Comparison of ENCODE assay signal across 16 cellular contexts in the genomic region with DNA sequence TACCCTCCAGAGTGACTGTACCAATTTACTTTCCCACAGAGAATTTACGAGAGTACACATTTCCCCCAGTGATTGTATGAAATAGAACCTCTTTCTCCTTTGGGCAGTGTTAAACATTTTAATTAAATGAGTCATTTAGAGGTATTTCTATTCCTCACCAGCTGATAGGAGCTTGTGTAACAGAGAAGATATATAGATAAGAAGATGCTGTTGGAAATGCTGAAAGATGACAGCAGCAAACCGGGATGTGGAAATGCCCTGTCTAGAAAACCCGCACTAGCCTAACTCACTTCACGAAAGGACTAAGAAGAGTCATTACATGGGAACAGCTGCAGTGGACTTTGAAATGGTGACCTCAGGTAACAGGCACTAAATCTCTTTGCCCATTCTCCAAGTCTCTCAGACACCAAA.
DNase-seq lines count a peak whose midpoint lies in the region; ATAC-seq and TF ChIP-seq lines count a peak whose summit lies in the region.
"Had no signal": no experiment of that assay in that cellular context is flagged by ENCODE, and none has a peak within 500 bp of the region (broad histone marks: within the 10 kb centered on the region; RNA-seq: fewer than 3 reads in every experiment).

No MANE protein-coding gene starts in this region.

- intact Hi-C loops in A673 (cut with micrococcal nuclease; ENCODE audit: unreplicated experiment) = loop anchor here (5.0 kb wide), 1 partner anchor 333 kb away; no protein-coding TSS in a partner anchor

- H3K4me1 ChIP-seq in A673 (ENCODE audit: insufficient read depth, low read length, poor library complexity, severe bottlenecking) = peaks cover 20% of the 10 kb centered on the region
- H3K4me1 ChIP-seq: BLaER1, colonic mucosa had no signal

- no peaks in the 10 kb centered on the region for H3K9me3 ChIP-seq in A673 (ENCODE audit: low read depth, low read length, poor library complexity, severe bottlenecking)
- H3K9me3 ChIP-seq: BLaER1, colonic mucosa, heart right ventricle, thoracic aorta had no signal

- H3K27ac ChIP-seq in A673 (ENCODE audit: low read depth, low read length, poor library complexity, severe bottlenecking) = peak overlapping the region; percentile 2
- H3K27ac ChIP-seq: BLaER1, colonic mucosa, heart right ventricle, thoracic aorta had no signal

- CTCF ChIA-PET in A673 (lab: Charles Lee) = no interaction called here

- H3K27me3 ChIP-seq in A673 (replicated peaks; ENCODE audit: insufficient read depth, low read depth, low read length, poor library complexity) = no peaks in the 10 kb centered on the region
- H3K27me3 ChIP-seq: BLaER1, colonic mucosa, heart right ventricle had no signal

- BruUV-seq in A673 (replicated peaks; lab: Mats Ljungman, UMichigan) = no TSS peak

- POLR2A ChIA-PET in A673 (lab: Charles Lee; ENCODE audit: low non-redundant PET) = no interaction called here

- DNase-seq in A673 (ENCODE audit: low spot score) (peak; percentile 67), HCEC 1CT (peak; percentile 78), T1000 (lab: John Stamatoyannopoulos, UW) (peak; percentile 28), glomerular visceral epithelial cell (ENCODE audit: extremely low spot score) (peak; percentile 25), left lobe of liver (ENCODE audit: low spot score) (no peak)
- DNase-seq: activated CD4-positive, alpha-beta T cell treated with anti-CD3 and anti-CD28 coated beads, Interleukin-2, amount 10 ng/mL, durations not matched to agents 24 days and 14 days; activated effector memory CD4-positive, alpha-beta T cell treated with Interleukin-2 at 50 U/mL for 16 hours; colonic mucosa; GOT3; heart right ventricle; SHP77 treated with DMSO at 0.1 percent for 48 hours had no signal

- no peak for ATAC-seq in HG03280 (IDR thresholded peaks at IDR 0.05; ENCODE audit: unreplicated experiment)
- no peak for ATAC-seq in HG02973 (IDR thresholded peaks at IDR 0.05; ENCODE audit: unreplicated experiment)
- ATAC-seq in left lobe of liver = no peak
- no peak for ATAC-seq in GM21825 (IDR thresholded peaks at IDR 0.05; ENCODE audit: unreplicated experiment)
- ATAC-seq: heart right ventricle had no signal

- no peak for TF ChIP-seq CTCF in A673 (conservative IDR thresholded peaks at IDR 0.05; ENCODE audit: low read depth, low read length)

- peaks cover 3% of the 10 kb centered on the region for H3K36me3 ChIP-seq in A673 (ENCODE audit: insufficient read depth, low read length, poor library complexity, severe bottlenecking)
- H3K36me3 ChIP-seq: BLaER1, colonic mucosa, thoracic aorta had no signal

- no peak overlapping the region for H3K4me3 ChIP-seq in A673 (ENCODE audit: low read depth, low read length, poor library complexity, severe bottlenecking)
- H3K4me3 ChIP-seq: BLaER1, colonic mucosa, heart right ventricle, thoracic aorta had no signal
